13 cellular contexts compared by ENCODE assay signal in the genomic region with DNA sequence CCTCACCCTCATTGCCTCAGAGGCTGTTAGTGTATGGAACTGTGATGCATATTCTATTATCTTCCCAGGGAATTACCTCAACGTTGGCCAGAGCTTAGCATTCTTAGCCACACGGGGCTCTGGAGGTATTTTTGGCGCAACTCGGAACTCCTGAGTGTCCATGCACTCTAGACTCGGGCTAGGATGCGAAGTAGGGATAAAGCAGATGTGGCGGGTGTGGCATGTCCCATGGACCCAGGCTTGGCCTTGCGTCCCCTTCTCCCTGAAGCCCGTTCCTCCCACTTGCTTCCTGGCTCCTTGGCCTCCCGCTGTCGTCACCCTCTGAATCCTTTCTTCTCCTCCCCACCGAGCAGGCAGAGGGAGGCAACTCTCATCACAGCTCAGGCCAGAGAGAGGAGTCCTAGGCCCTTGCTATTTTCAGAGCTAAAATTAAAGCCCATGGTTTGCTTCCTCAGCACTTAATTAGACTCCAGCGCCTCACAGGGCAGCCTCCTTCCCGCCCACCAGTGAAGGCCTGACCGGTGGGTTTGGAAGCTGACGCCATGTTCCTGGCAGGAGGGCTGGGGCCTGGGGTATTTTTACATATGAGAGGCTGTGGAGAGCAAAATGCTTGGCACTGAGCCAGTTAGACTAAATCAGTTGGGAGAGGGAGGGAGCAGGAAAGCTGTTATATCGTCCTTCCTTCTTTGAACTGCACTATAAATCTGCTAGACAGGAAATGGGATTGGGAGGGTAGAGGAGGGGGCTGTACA.
DNase-seq lines count a peak whose midpoint lies in the region; ATAC-seq, FAIRE-seq and TF ChIP-seq lines count a peak whose summit lies in the region.
"Had no signal": no experiment of that assay in that cellular context is flagged by ENCODE, and none has a peak within 500 bp of the region (broad histone marks: within the 10 kb centered on the region; RNA-seq: fewer than 3 reads in every experiment).

No MANE protein-coding gene starts in this region.

- BruUV-seq in A673 (replicated peaks; lab: Mats Ljungman, UMichigan) (no TSS peak), K562 (replicated peaks; lab: Mats Ljungman, UMichigan) (no TSS peak)

- no peak for FAIRE-seq in K562 (lab: Jason Lieb, UNC)

- H3K27me3 ChIP-seq in A673 (replicated peaks; ENCODE audit: insufficient read depth, low read depth, low read length, poor library complexity) (no peaks in the 10 kb centered on the region), K562 (ENCODE audit: control insufficient read depth in 2 of 2, insufficient read depth in 2 of 2, low read length in 2 of 2) (no peaks in the 10 kb centered on the region), lower lobe of right lung (ENCODE audit: low read depth) (no peaks in the 10 kb centered on the region), adrenal gland (no peaks in the 10 kb centered on the region)
- H3K27me3 ChIP-seq: colonic mucosa had no signal

- H3K9ac ChIP-seq in K562 (ENCODE audit: insufficient read depth in 1 of 2, low read depth in 2 of 2, low read length in 2 of 2), result no peak overlapping the region

- no peak for TF ChIP-seq EP300 in K562 (IDR thresholded peaks at IDR 0.05; ENCODE audit: low read length)

- H4K20me1 ChIP-seq in K562 (replicated peaks; ENCODE audit: control insufficient read depth, insufficient read depth, low read length), result no peaks in the 10 kb centered on the region

- H3K36me3 ChIP-seq in A673 (ENCODE audit: insufficient read depth, low read length, poor library complexity, severe bottlenecking) (no peaks in the 10 kb centered on the region), K562 (ENCODE audit: control insufficient read depth, insufficient read depth, low read length) (no peaks in the 10 kb centered on the region), lower lobe of right lung (no peaks in the 10 kb centered on the region), adrenal gland (replicated peaks in 1 of 2) (no peaks in the 10 kb centered on the region)
- H3K36me3 ChIP-seq: colonic mucosa had no signal

- H2AFZ ChIP-seq in K562 (ENCODE audit: low read depth, low read length), result no peak overlapping the region

- DNase-seq in A673 (ENCODE audit: low spot score), result peak; percentile 91
- peak; percentile 9 for DNase-seq in NCI-H2029 (lab: John Stamatoyannopoulos, UW)
- DNase-seq in K562 (ENCODE audit: extremely low read depth in 1 of 4, low spot score in 3 of 4), result no peak
- DNase-seq in lower lobe of right lung, result no peak
- no peak for DNase-seq in adrenal gland
- no peak for DNase-seq in NCI-H510A (lab: John Stamatoyannopoulos, UW)
- DNase-seq: activated naive CD4-positive, alpha-beta T cell treated with anti-CD3 and anti-CD28 coated beads, Interleukin-2, amount 50 U/mL, for 16 hours; colonic mucosa; EL; islet precursor cell; T-helper 9 cell had no signal

- TF ChIP-seq POLR2A in K562 (conservative IDR thresholded peaks at IDR 0.05), result no peak
- TF ChIP-seq POLR2A in adrenal gland (IDR thresholded peaks at IDR 0.05), result no peak

- H3K4me3 ChIP-seq in A673 (ENCODE audit: low read depth, low read length, poor library complexity, severe bottlenecking) (no peak overlapping the region), K562 (no peak overlapping the region), lower lobe of right lung (no peak overlapping the region), adrenal gland (no peak overlapping the region)
- H3K4me3 ChIP-seq: colonic mucosa had no signal

- H3K4me2 ChIP-seq in K562 (ENCODE audit: insufficient read depth, low read length), result no peak overlapping the region

- TF ChIP-seq RAD21 in K562 (CRISPR knock-in tag; conservative IDR thresholded peaks at IDR 0.05 in 1 of 2, IDR thresholded peaks at IDR 0.05 in 1 of 2), result no peak

- no peaks in the 10 kb centered on the region for H3K79me2 ChIP-seq in K562 (ENCODE audit: control insufficient read depth, insufficient read depth, low read length)

- WGBS in K562 (ENCODE audit: insufficient coverage, low coverage, missing lambda C conversion rate), result 51% methylated on average over 11 of the region's 17 CpGs
- WGBS in adrenal gland, 4 donors, result 86 to 93% (median 90%) methylated on average over 17 of the region's 17 CpGs

- in situ Hi-C loops in K562 (cut with MboI), result no loop called here

- H3K27ac ChIP-seq in A673 (ENCODE audit: low read depth, low read length, poor library complexity, severe bottlenecking) (peak overlapping the region; percentile 49), K562 (ENCODE audit: extremely low read depth, low read depth, low read length) (no peak overlapping the region), lower lobe of right lung (no peak overlapping the region), adrenal gland (no peak overlapping the region)
- H3K27ac ChIP-seq: colonic mucosa had no signal

- H3K9me3 ChIP-seq in A673 (ENCODE audit: low read depth, low read length, poor library complexity, severe bottlenecking) (peaks cover 13% of the 10 kb centered on the region), K562 (replicated peaks; ENCODE audit: control insufficient read depth, insufficient read depth, low read depth, low read length) (no peaks in the 10 kb centered on the region), lower lobe of right lung (peaks cover 17% of the 10 kb centered on the region), adrenal gland (replicated peaks in 1 of 3) (peaks cover 0 to 23% (median 8%) of the 10 kb centered on the region in 3 donors)
- H3K9me3 ChIP-seq: colonic mucosa had no signal

- POLR2A ChIA-PET in A673 (lab: Charles Lee; ENCODE audit: low non-redundant PET) (interaction anchor here (0.6 kb wide), 1 partner anchor 647 kb away, joined by 10 read pairs; no protein-coding TSS in a partner anchor), K562 (lab: Yijun Ruan, JAX) (interaction anchor here (1.2 kb wide), 1 partner anchor 13 kb away, joined by 4 read pairs; no protein-coding TSS in a partner anchor)

- peaks cover 14% of the 10 kb centered on the region for H3K4me1 ChIP-seq in A673 (ENCODE audit: insufficient read depth, low read length, poor library complexity, severe bottlenecking)
- H3K4me1 ChIP-seq in K562 (replicated peaks in 1 of 2; ENCODE audit: control insufficient read depth in 2 of 2, insufficient read depth in 2 of 2, low read length in 2 of 2), result no peaks in the 10 kb centered on the region; a peak in 1 of 5 replicates
- peaks cover 8% of the 10 kb centered on the region for H3K4me1 ChIP-seq in lower lobe of right lung
- H3K4me1 ChIP-seq in adrenal gland (replicated peaks in 1 of 2), result no peaks in the 10 kb centered on the region
- H3K4me1 ChIP-seq: colonic mucosa had no signal

- TF ChIP-seq CTCF in A673 (conservative IDR thresholded peaks at IDR 0.05; ENCODE audit: low read depth, low read length), result no peak
- no peak for TF ChIP-seq CTCF in K562 (IDR thresholded peaks at IDR 0.05 in 2 of 3, conservative IDR thresholded peaks at IDR 0.05 in 1 of 3; ENCODE audit: insufficient read depth in 2 of 3, low read depth in 1 of 3, low read length in 3 of 3)
- TF ChIP-seq CTCF in lower lobe of right lung (IDR thresholded peaks at IDR 0.05), result no peak
- TF ChIP-seq CTCF in adrenal gland (IDR thresholded peaks at IDR 0.05), result no peak

- ATAC-seq in K562 (no peak), lower lobe of right lung (peak; percentile 27 to 34), HG02623 (IDR thresholded peaks at IDR 0.05; ENCODE audit: unreplicated experiment) (no peak), GM21619 (IDR thresholded peaks at IDR 0.05; ENCODE audit: unreplicated experiment) (no peak)

- intact Hi-C loops in A673 (cut with micrococcal nuclease; ENCODE audit: unreplicated experiment) (no loop called here), K562 (cut with micrococcal nuclease) (no loop called here), lower lobe of right lung (cut with DNase I) (no loop called here), adrenal gland (cut with DNase I) (no loop called here)

- H3K9me1 ChIP-seq in K562 (ENCODE audit: control insufficient read depth, insufficient read depth, low read length), result no peaks in the 10 kb centered on the region

- CTCF ChIA-PET in A673 (lab: Charles Lee) (interaction anchor here (0.6 kb wide), 1 partner anchor 76 kb away, joined by 6 read pairs; no protein-coding TSS in a partner anchor), K562 (lab: Yijun Ruan, JAX; ENCODE audit: low intra/inter-chr PET ratio) (no interaction called here)

TF ChIP-seq in K562, 482 proteins besides CTCF, POLR2A, EP300 and RAD21 (continues in another document):
- TF ChIP-seq NFIC (IDR thresholded peaks at IDR 0.05), result peak; percentile 96
- no peak for TF ChIP-seq YY1 (IDR thresholded peaks at IDR 0.05; ENCODE audit: borderline replicate concordance in 1 of 3, control insufficient read depth in 1 of 3, extremely low read depth in 1 of 3, insufficient read depth in 3 of 3, insufficient read length in 1 of 3, insufficient replicate concordance in 2 of 3, low read depth in 1 of 3, low read length in 2 of 3)
- TF ChIP-seq PCBP2 (IDR thresholded peaks at IDR 0.05; ENCODE audit: low read depth, low read length, poor library complexity, severe bottlenecking), result no peak
- no peak for TF ChIP-seq ATF7 (IDR thresholded peaks at IDR 0.05)
- TF ChIP-seq, protein P1, sequence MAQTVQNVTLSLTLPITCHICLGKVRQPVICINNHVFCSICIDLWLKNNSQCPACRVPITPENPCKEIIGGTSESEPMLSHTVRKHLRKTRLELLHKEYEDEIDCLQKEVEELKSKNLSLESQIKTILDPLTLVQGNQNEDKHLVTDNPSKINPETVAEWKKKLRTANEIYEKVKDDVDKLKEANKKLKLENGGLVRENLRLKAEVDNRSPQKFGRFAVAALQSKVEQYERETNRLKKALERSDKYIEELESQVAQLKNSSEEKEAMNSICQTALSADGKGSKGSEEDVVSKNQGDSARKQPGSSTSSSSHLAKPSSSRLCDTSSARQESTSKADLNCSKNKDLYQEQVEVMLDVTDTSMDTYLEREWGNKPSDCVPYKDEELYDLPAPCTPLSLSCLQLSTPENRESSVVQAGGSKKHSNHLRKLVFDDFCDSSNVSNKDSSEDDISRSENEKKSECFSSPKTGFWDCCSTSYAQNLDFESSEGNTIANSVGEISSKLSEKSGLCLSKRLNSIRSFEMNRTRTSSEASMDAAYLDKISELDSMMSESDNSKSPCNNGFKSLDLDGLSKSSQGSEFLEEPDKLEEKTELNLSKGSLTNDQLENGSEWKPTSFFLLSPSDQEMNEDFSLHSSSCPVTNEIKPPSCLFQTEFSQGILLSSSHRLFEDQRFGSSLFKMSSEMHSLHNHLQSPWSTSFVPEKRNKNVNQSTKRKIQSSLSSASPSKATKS (CRISPR knock-in tag; IDR thresholded peaks at IDR 0.05), result no peak
- TF ChIP-seq TAF15 (IDR thresholded peaks at IDR 0.05; ENCODE audit: low read depth, low read length), result no peak
- no peak for TF ChIP-seq KLF16 (IDR thresholded peaks at IDR 0.05)
- no peak for TF ChIP-seq SNIP1 (IDR thresholded peaks at IDR 0.05; ENCODE audit: low read depth)
- TF ChIP-seq MEIS2 (IDR thresholded peaks at IDR 0.05; ENCODE audit: partially characterized antibody), result peak; percentile 46
- no peak for TF ChIP-seq CBX5 (IDR thresholded peaks at IDR 0.05; ENCODE audit: borderline replicate concordance, low read depth)
- no peak for TF ChIP-seq JUNB (CRISPR knock-in tag; conservative IDR thresholded peaks at IDR 0.05)
- peak; percentile 78 for TF ChIP-seq NFIX (CRISPR knock-in tag; IDR thresholded peaks at IDR 0.05; ENCODE audit: low read depth)
- no peak for TF ChIP-seq FUS (optimal IDR thresholded peaks at IDR 0.05; ENCODE audit: low read depth, low read length)
- TF ChIP-seq ZNF583 (CRISPR knock-in tag; IDR thresholded peaks at IDR 0.05), result no peak

Comparison
In these comparisons a context has a peak if more than half of its experiments do, and no peak if none do; other contexts are left out.
1. DNase-seq: peak in A673 (single experiment) and NCI-H2029 (single experiment); none in K562 (0 of 4), lower lobe of right lung (single experiment), adrenal gland (0 of 7) and NCI-H510A (single experiment).
2. ATAC-seq: peak in lower lobe of right lung (2 of 2); none in K562 (single experiment), HG02623 (single experiment) and GM21619 (single experiment).